ENCODE assay signal across 13 cellular contexts in the genomic region with DNA sequence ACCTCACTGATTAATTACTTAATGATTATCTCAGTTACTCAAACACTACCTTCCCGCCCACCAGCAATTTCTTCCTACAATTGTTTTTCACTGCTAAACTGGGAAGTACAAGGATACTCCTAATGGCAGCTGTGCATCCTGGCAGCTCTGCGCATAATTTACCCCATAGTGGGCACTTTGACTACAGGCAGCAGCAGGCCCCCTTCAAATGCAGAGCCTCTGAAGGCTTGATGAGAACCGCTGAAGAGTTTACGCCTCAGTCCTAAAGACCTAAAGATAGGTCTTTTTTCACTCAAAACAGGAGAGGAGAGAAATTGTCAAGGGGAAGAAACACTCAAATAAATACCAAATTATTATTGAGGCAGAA. TPM values are rescaled to one million over a fixed set of nuclear protein-coding genes. Genes with fewer than 3 reads are reported as not detected.
DNase-seq lines count a peak whose midpoint lies in the region; ATAC-seq, FAIRE-seq and TF ChIP-seq lines count a peak whose summit lies in the region.
"Had no signal": no experiment of that assay in that cellular context is flagged by ENCODE, and none has a peak within 500 bp of the region (broad histone marks: within the 10 kb centered on the region; RNA-seq: fewer than 3 reads in every experiment).

No MANE protein-coding gene starts in this region.

- H2BK120ac ChIP-seq in mesendoderm (ENCODE audit: low read depth, low read length), result no peak overlapping the region

- no peaks in the 10 kb centered on the region for H3K27me3 ChIP-seq in BLaER1 treated with 17β-estradiol and CSF1 and Interleukin-3, amounts not matched to agents 10 nM and 100 nM
- H3K27me3 ChIP-seq in OCI-LY1 (ENCODE audit: insufficient read depth, low read length), result no peaks in the 10 kb centered on the region
- no peaks in the 10 kb centered on the region for H3K27me3 ChIP-seq in mesendoderm (ENCODE audit: insufficient read depth, low read length, poor library complexity)

- H3K36me3 ChIP-seq in BLaER1 treated with 17β-estradiol and CSF1 and Interleukin-3, amounts not matched to agents 10 nM and 100 nM, result peaks cover 32 to 86% (median 58%) of the 10 kb centered on the region in 11 experiments
- peaks cover 38% of the 10 kb centered on the region for H3K36me3 ChIP-seq in OCI-LY1 (ENCODE audit: insufficient read depth, low read length)
- peaks cover 2% of the 10 kb centered on the region for H3K36me3 ChIP-seq in mesendoderm (ENCODE audit: control insufficient read depth, insufficient read depth, low read length)

- H2BK5ac ChIP-seq in mesendoderm (ENCODE audit: low read length), result no peak overlapping the region

- peaks cover 0 to 54% (median 8%) of the 10 kb centered on the region in 11 experiments; a peak in 5 of 22 replicates for H4K20me1 ChIP-seq in BLaER1 treated with 17β-estradiol and CSF1 and Interleukin-3, amounts not matched to agents 10 nM and 100 nM
- H4K20me1 ChIP-seq in OCI-LY1 (ENCODE audit: insufficient read depth, low read length), result no peaks in the 10 kb centered on the region

- ATAC-seq in HG03196 (IDR thresholded peaks at IDR 0.05; ENCODE audit: unreplicated experiment), result no peak

- H3K4ac ChIP-seq in mesendoderm (ENCODE audit: low read depth, low read length), result no peak overlapping the region

- no peak overlapping the region for H2AFZ ChIP-seq in OCI-LY1 (ENCODE audit: low read length)

- H3K27ac ChIP-seq in BLaER1 treated with 17β-estradiol and CSF1 and Interleukin-3, amounts not matched to agents 10 nM and 100 nM, result no peak overlapping the region; a peak in 1 of 22 replicates
- H3K27ac ChIP-seq in OCI-LY1 (ENCODE audit: low read depth, low read length, poor library complexity, severe bottlenecking) (peak overlapping the region; percentile 70), mesendoderm (ENCODE audit: low read depth, low read length) (no peak overlapping the region)

- no peak overlapping the region for H3K23ac ChIP-seq in mesendoderm (ENCODE audit: low read length)

- WGBS in mesendoderm (ENCODE audit: extremely low coverage, insufficient coverage, low lambda C conversion rate), result no CpG with 5 or more reads among the region's 4 CpGs

- H4K8ac ChIP-seq in mesendoderm (ENCODE audit: low read depth, low read length), result no peak overlapping the region

- peaks cover 2% of the 10 kb centered on the region for H3K79me1 ChIP-seq in mesendoderm (ENCODE audit: low read length)

- no peak overlapping the region for H4K5ac ChIP-seq in mesendoderm (ENCODE audit: low read length)

- no peaks in the 10 kb centered on the region for H3F3A ChIP-seq in OCI-LY1 (ENCODE audit: insufficient read depth, low read length)

- DNase-seq in GM18507 (ENCODE audit: extremely low spot score, insufficient read length, low read depth) (no peak), mesendoderm (peak; percentile 18), SHP77 treated with DMSO at 0.1 percent for 48 hours (lab: John Stamatoyannopoulos, UW) (no peak)
- DNase-seq in activated naive CD4-positive, alpha-beta T cell treated with anti-CD3 and anti-CD28 coated beads, Interleukin-2, amount 50 U/mL, for 16 hours, result no peak
- DNase-seq: activated CD8-positive, alpha-beta memory T cell treated with anti-CD3 and anti-CD28 coated beads, Interleukin-2, amount 50 U/mL, for 48 hours; activated naive CD4-positive, alpha-beta T cell treated with Interleukin-2 at 50 U/mL for 16 hours; DMS153; NCI-H1930; SHP77; T-helper 2 cell had no signal

- H3K9me2 ChIP-seq in OCI-LY1 (ENCODE audit: low read depth, low read length), result no peaks in the 10 kb centered on the region

- peak overlapping the region in 2 of 11 experiments; percentile 27 to 40; a peak in 4 of 22 replicates for H3K9ac ChIP-seq in BLaER1 treated with 17β-estradiol and CSF1 and Interleukin-3, amounts not matched to agents 10 nM and 100 nM
- peak overlapping the region; percentile 25; the same call in 1 of the 2 replicates for H3K9ac ChIP-seq in OCI-LY1 (ENCODE audit: low read length)
- H3K9ac ChIP-seq in mesendoderm (ENCODE audit: low read length), result no peak overlapping the region

- H3K4me3 ChIP-seq in BLaER1 treated with 17β-estradiol and CSF1 and Interleukin-3, amounts not matched to agents 10 nM and 100 nM, result no peak overlapping the region
- peak overlapping the region; percentile 13 for H3K4me3 ChIP-seq in OCI-LY1 (ENCODE audit: low read depth, low read length, poor library complexity, severe bottlenecking)
- no peak overlapping the region for H3K4me3 ChIP-seq in mesendoderm (ENCODE audit: low read length)

- H3K79me2 ChIP-seq in OCI-LY1 (ENCODE audit: insufficient read depth, low read length) (no peaks in the 10 kb centered on the region), mesendoderm (ENCODE audit: control insufficient read depth, insufficient read depth, low read length) (no peaks in the 10 kb centered on the region)

- no peak overlapping the region for H3K56ac ChIP-seq in mesendoderm (ENCODE audit: low read length)

- TF ChIP-seq CTCF in OCI-LY1 (IDR thresholded peaks at IDR 0.05; ENCODE audit: low read length), result no peak

- peak overlapping the region; percentile 36 to 78 (median 64); a peak in 19 of 22 replicates for H3K4me2 ChIP-seq in BLaER1 treated with 17β-estradiol and CSF1 and Interleukin-3, amounts not matched to agents 10 nM and 100 nM
- peak overlapping the region; percentile 47 for H3K4me2 ChIP-seq in OCI-LY1 (ENCODE audit: low read length)
- H3K4me2 ChIP-seq in mesendoderm (ENCODE audit: low read length), result no peak overlapping the region

- H3K4me1 ChIP-seq in BLaER1 treated with 17β-estradiol and CSF1 and Interleukin-3, amounts not matched to agents 10 nM and 100 nM, result peaks cover 17 to 75% (median 38%) of the 10 kb centered on the region in 10 experiments
- H3K4me1 ChIP-seq in OCI-LY1 (ENCODE audit: insufficient read depth, low read length, severe bottlenecking) (peaks cover 31% of the 10 kb centered on the region), mesendoderm (ENCODE audit: control insufficient read depth, low read depth, low read length) (no peaks in the 10 kb centered on the region)

- peak; percentile 12 for FAIRE-seq in GM18507 (lab: Jason Lieb, UNC)

- H2AK5ac ChIP-seq in mesendoderm (ENCODE audit: low read length), result no peak overlapping the region

- H3K18ac ChIP-seq in mesendoderm (ENCODE audit: low read length), result no peak overlapping the region

- no peaks in the 10 kb centered on the region for H3K9me3 ChIP-seq in BLaER1 treated with 17β-estradiol and CSF1 and Interleukin-3, amounts not matched to agents 10 nM and 100 nM (replicated peaks in 1 of 11)
- no peaks in the 10 kb centered on the region for H3K9me3 ChIP-seq in OCI-LY1 (ENCODE audit: low read length)

- H2BK15ac ChIP-seq in mesendoderm (replicated peaks; ENCODE audit: low read depth), result no peak overlapping the region

RNA-seq across cellular contexts. Expression of gene CCDC32, which starts 10.7 kb away (rescaled TPM):
- 9.6 TPM for polyA plus RNA-seq in mesendoderm (2013, experiment 1 of 2)
- polyA plus RNA-seq in mesendoderm (2013, experiment 2 of 2), result 8.9 TPM

RNA-seq across cellular contexts. Expression of gene RPUSD2, which starts 15.0 kb away (rescaled TPM):
- 14.7 TPM for polyA plus RNA-seq in mesendoderm (2013, experiment 1 of 2)
- 14.1 TPM for polyA plus RNA-seq in mesendoderm (2013, experiment 2 of 2)

RNA-seq across cellular contexts. Expression of gene KNL1, which starts 39.9 kb away (rescaled TPM):
- 11.4 TPM for polyA plus RNA-seq in mesendoderm (2013, experiment 1 of 2)
- polyA plus RNA-seq in mesendoderm (2013, experiment 2 of 2), result 10.9 TPM
